Comparison of ENCODE assay signal across 1 cellular context in genomic region chr20:15012551-15012950, GRCh38.
TF ChIP-seq lines count a peak whose summit lies in the region.

No MANE protein-coding gene starts in this region.

TF ChIP-seq in SK-N-SH, 30 proteins besides CTCF, POLR2A, EP300 and RAD21 (continued from another document):
- TF ChIP-seq PBX3 (IDR thresholded peaks at IDR 0.05) (no peak), SIN3A (IDR thresholded peaks at IDR 0.05; ENCODE audit: borderline replicate concordance, low read depth, low read length) (no peak)
TF ChIP-seq in SK-N-SH: peak in this region for 0.
